1 cellular context compared by ENCODE assay signal in genomic region chr18:21604711-21605110, GRCh38.
A peak's percentile ranks its signal among the peaks of the same experiment; 100 is the strongest.
TF ChIP-seq lines count a peak whose summit lies in the region.

No MANE protein-coding gene starts in this region.

TF ChIP-seq in GM12878, 131 proteins besides CTCF, POLR2A, EP300 and RAD21:
- TF ChIP-seq, protein P1, sequence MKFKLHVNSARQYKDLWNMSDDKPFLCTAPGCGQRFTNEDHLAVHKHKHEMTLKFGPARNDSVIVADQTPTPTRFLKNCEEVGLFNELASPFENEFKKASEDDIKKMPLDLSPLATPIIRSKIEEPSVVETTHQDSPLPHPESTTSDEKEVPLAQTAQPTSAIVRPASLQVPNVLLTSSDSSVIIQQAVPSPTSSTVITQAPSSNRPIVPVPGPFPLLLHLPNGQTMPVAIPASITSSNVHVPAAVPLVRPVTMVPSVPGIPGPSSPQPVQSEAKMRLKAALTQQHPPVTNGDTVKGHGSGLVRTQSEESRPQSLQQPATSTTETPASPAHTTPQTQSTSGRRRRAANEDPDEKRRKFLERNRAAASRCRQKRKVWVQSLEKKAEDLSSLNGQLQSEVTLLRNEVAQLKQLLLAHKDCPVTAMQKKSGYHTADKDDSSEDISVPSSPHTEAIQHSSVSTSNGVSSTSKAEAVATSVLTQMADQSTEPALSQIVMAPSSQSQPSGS (IDR thresholded peaks at IDR 0.05; ENCODE audit: low read length) = peak; percentile 20; the same call in 1 of the 2 replicates
- TF ChIP-seq IKZF2 (IDR thresholded peaks at IDR 0.05) = peak in 1 of 2 experiments; percentile 23; a peak in 1 of 4 replicates
- TF ChIP-seq CREB1 (IDR thresholded peaks at IDR 0.05; ENCODE audit: low read depth) = 0 out of 2 replicates have a peak, but pooled peaks have one; percentile 35
- 0 out of 2 replicates have a peak, but pooled peaks have one; percentile 22 for TF ChIP-seq NFIC (IDR thresholded peaks at IDR 0.05; ENCODE audit: low read depth, low read length)
- 0 out of 2 replicates have a peak, but pooled peaks have one; percentile 19 for TF ChIP-seq NR2F1 (conservative IDR thresholded peaks at IDR 0.05)
- TF ChIP-seq TCF7 (IDR thresholded peaks at IDR 0.05; ENCODE audit: borderline replicate concordance) = peak; percentile 35; the same call in 1 of the 2 replicates
- TF ChIP-seq CBFB (IDR thresholded peaks at IDR 0.05; ENCODE audit: low read depth) = no peak
- TF ChIP-seq ZSCAN29 (IDR thresholded peaks at IDR 0.05) = no peak
- peak; percentile 19; the same call in 1 of the 2 replicates for TF ChIP-seq RUNX3 (IDR thresholded peaks at IDR 0.05; ENCODE audit: low read length)
- no peak for TF ChIP-seq SMAD1 (IDR thresholded peaks at IDR 0.05; ENCODE audit: low read depth, partially characterized antibody)
- TF ChIP-seq EED (IDR thresholded peaks at IDR 0.05; ENCODE audit: low read depth) = peak; percentile 28; the same call in 1 of the 2 replicates
- TF ChIP-seq EZH2 (IDR thresholded peaks at IDR 0.05; ENCODE audit: borderline replicate concordance, control insufficient read depth, low read depth, low read length) = no peak
- no peak for TF ChIP-seq MYC (IDR thresholded peaks at IDR 0.05; ENCODE audit: insufficient read depth, insufficient read length, insufficient replicate concordance, low read length, severe bottlenecking)
- 0 out of 2 replicates have a peak, but pooled peaks have one; percentile 13 for TF ChIP-seq CREM (IDR thresholded peaks at IDR 0.05; ENCODE audit: low read depth)
- peak; percentile 23; the same call in 1 of the 2 replicates for TF ChIP-seq ATF7 (IDR thresholded peaks at IDR 0.05; ENCODE audit: low read depth)
TF ChIP-seq in GM12878: peak in this region for 10.
